In the genomic region with DNA sequence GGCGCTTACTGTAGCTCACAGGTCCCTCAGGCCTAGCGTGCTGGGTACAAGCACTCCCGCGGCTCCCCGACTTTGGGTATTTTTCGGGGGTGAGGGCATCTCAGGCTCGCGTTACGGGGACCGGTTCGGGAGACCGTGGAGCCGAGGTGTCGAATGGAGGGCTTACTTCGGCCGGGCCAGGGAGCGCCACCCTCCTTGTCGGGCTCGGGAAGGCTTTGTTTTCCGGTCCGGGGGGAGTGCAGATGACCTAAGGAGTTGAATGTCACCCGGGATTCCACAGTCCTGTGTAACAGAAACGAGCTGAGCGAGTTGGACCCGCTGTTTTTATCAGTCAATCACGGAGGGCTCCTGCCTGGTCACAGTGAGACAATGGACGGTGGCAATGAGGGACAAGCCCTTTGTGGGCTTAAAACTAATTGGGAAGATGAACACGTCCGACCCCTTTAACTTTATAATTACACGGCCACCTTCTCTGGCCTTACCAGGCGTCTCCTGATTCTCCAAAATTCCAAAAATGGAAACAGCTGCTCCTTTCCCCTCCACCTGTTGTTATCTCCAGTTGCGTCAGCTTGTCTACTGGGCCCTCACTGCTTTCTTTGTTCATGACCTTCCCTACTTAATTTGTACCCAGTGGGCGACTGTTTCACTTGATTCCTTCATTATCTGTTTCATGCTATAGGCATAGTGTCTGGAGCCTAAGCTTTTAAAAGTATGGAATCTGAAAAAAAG, we compare ENCODE assay signal across 8 cellular contexts. TPM values are rescaled to one million over a fixed set of nuclear protein-coding genes. Genes with fewer than 3 reads are reported as not detected.
A peak's percentile ranks its signal among the peaks of the same experiment; 100 is the strongest.
DNase-seq lines count a peak whose midpoint lies in the region; ATAC-seq lines count a peak whose summit lies in the region.

No MANE protein-coding gene starts in this region.

- H3K27ac Mint-ChIP-seq in central memory CD8-positive, alpha-beta T cell (ENCODE audit: low read depth), result no peak overlapping the region

- no peaks in the 10 kb centered on the region for H3K9me3 ChIP-seq in mesodermal cell (ENCODE audit: control insufficient read depth, low read length)

- intact Hi-C loops in Right ventricle myocardium inferior (cut with DNase I) (loop anchor here (5.0 kb wide), 3 partner anchors 115 to 245 kb away; a partner anchor contains a TSS), cardiac septum (cut with DNase I) (loop anchor here (1.0 to 10.0 kb wide), 3 partner anchors 162 to 482 kb away; a partner anchor contains a TSS)

- peak overlapping the region; percentile 94 for H3K27ac ChIP-seq in mesodermal cell (ENCODE audit: low read depth, low read length, severe bottlenecking)

- H3K4me3 ChIP-seq in mesodermal cell (ENCODE audit: extremely low read depth, insufficient read depth, low read length, poor library complexity, severe bottlenecking), result peak overlapping the region; percentile 55

- H3K9me3 Mint-ChIP-seq in central memory CD8-positive, alpha-beta T cell, result no peaks in the 10 kb centered on the region

- no peaks in the 10 kb centered on the region for H3K36me3 Mint-ChIP-seq in central memory CD8-positive, alpha-beta T cell (ENCODE audit: insufficient read depth)

- H3K4me3 Mint-ChIP-seq in central memory CD8-positive, alpha-beta T cell, result peak overlapping the region; percentile 78

- peaks cover 5% of the 10 kb centered on the region for H3K4me1 Mint-ChIP-seq in central memory CD8-positive, alpha-beta T cell

- ATAC-seq in Right ventricle myocardium inferior (peak; percentile 3), HG03442 (IDR thresholded peaks at IDR 0.05; ENCODE audit: unreplicated experiment) (no peak), HG03196 (IDR thresholded peaks at IDR 0.05; ENCODE audit: unreplicated experiment) (no peak)
- no peak for ATAC-seq in central memory CD8-positive, alpha-beta T cell (replicated peaks; ENCODE audit: extremely low read depth, poor library complexity, severe bottlenecking)

- 41 to 44% methylated on average over 30 of the region's 33 CpGs for WGBS in mesodermal cell (ENCODE audit: insufficient coverage in 2 of 2), 2 experiments

- H3K4me1 ChIP-seq in mesodermal cell (ENCODE audit: control insufficient read depth, insufficient read depth, low read length, poor library complexity, severe bottlenecking), result peaks cover 4% of the 10 kb centered on the region

- H3K27me3 Mint-ChIP-seq in central memory CD8-positive, alpha-beta T cell, result no peaks in the 10 kb centered on the region

- peaks cover 10% of the 10 kb centered on the region for H3K36me3 ChIP-seq in mesodermal cell (ENCODE audit: control insufficient read depth, insufficient read depth, low read length)

- DNase-seq in Right ventricle myocardium inferior (ENCODE audit: missing footprints) (no peak), cardiac septum (ENCODE audit: low spot score) (no peak), AG08395 (ENCODE audit: low spot score) (no peak), NCI-H2196 (lab: John Stamatoyannopoulos, UW; ENCODE audit: unreplicated experiment) (no peak)
- DNase-seq in central memory CD8-positive, alpha-beta T cell (ENCODE audit: low spot score in 2 of 2), result no peak

RNA-seq across cellular contexts. Expression of a gene that starts 0.9 kb away (rescaled TPM):
- total RNA-seq in Right ventricle myocardium inferior, result 13.3 TPM
- 8.9 TPM for total RNA-seq in cardiac septum
- polyA plus RNA-seq in mesodermal cell (2013, experiment 1 of 2), result 7.7 TPM
- 7.7 TPM for polyA plus RNA-seq in mesodermal cell (2013, experiment 2 of 2)
